In genomic region chr1:99764909-99765308, GRCh38 we compare ENCODE assay signal across 1 cellular context.
A peak's percentile ranks its signal among the peaks of the same experiment; 100 is the strongest.
TF ChIP-seq lines count a peak whose summit lies in the region.

No MANE protein-coding gene starts in this region.

TF ChIP-seq in HepG2, 621 proteins besides CTCF, POLR2A, EP300 and RAD21:
- TF ChIP-seq ZNF770 (CRISPR knock-in tag; IDR thresholded peaks at IDR 0.05) (no peak), ZNF275 (CRISPR knock-in tag; IDR thresholded peaks at IDR 0.05; ENCODE audit: borderline replicate concordance) (no peak), ZBTB1 (CRISPR knock-in tag; IDR thresholded peaks at IDR 0.05; ENCODE audit: borderline replicate concordance) (no peak), ZNF441 (CRISPR knock-in tag; IDR thresholded peaks at IDR 0.05; ENCODE audit: borderline replicate concordance) (no peak), MAFK (conservative IDR thresholded peaks at IDR 0.05 in 1 of 2, IDR thresholded peaks at IDR 0.05 in 1 of 2; ENCODE audit: low read length in 2 of 2) (peak; percentile 56 to 86), ZNF407 (CRISPR knock-in tag; IDR thresholded peaks at IDR 0.05; ENCODE audit: not compliant biosample characterization) (no peak), NAIF1 (CRISPR knock-in tag; IDR thresholded peaks at IDR 0.05; ENCODE audit: borderline replicate concordance) (no peak), ONECUT2 (CRISPR knock-in tag; IDR thresholded peaks at IDR 0.05) (no peak), MAFF (IDR thresholded peaks at IDR 0.05; ENCODE audit: low read depth, low read length) (peak; percentile 63), DR1 (CRISPR knock-in tag; IDR thresholded peaks at IDR 0.05) (no peak), SPEN (CRISPR knock-in tag; IDR thresholded peaks at IDR 0.05; ENCODE audit: low read depth) (no peak), ETV6 (CRISPR knock-in tag; conservative IDR thresholded peaks at IDR 0.05) (no peak), CSRNP2 (CRISPR knock-in tag; conservative IDR thresholded peaks at IDR 0.05; ENCODE audit: low read depth) (no peak), HOXA5 (CRISPR knock-in tag; IDR thresholded peaks at IDR 0.05) (no peak), ZNF616 (CRISPR knock-in tag; IDR thresholded peaks at IDR 0.05; ENCODE audit: low read depth) (no peak)
- TF ChIP-seq, protein P1, sequence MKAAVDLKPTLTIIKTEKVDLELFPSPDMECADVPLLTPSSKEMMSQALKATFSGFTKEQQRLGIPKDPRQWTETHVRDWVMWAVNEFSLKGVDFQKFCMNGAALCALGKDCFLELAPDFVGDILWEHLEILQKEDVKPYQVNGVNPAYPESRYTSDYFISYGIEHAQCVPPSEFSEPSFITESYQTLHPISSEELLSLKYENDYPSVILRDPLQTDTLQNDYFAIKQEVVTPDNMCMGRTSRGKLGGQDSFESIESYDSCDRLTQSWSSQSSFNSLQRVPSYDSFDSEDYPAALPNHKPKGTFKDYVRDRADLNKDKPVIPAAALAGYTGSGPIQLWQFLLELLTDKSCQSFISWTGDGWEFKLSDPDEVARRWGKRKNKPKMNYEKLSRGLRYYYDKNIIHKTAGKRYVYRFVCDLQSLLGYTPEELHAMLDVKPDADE (CRISPR knock-in tag; IDR thresholded peaks at IDR 0.05), result no peak
- TF ChIP-seq, protein P2, sequence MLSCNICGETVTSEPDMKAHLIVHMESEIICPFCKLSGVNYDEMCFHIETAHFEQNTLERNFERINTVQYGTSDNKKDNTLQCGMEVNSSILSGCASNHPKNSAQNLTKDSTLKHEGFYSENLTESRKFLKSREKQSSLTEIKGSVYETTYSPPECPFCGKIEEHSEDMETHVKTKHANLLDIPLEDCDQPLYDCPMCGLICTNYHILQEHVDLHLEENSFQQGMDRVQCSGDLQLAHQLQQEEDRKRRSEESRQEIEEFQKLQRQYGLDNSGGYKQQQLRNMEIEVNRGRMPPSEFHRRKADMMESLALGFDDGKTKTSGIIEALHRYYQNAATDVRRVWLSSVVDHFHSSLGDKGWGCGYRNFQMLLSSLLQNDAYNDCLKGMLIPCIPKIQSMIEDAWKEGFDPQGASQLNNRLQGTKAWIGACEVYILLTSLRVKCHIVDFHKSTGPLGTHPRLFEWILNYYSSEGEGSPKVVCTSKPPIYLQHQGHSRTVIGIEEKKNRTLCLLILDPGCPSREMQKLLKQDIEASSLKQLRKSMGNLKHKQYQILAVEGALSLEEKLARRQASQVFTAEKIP (CRISPR knock-in tag; IDR thresholded peaks at IDR 0.05; ENCODE audit: borderline replicate concordance), result no peak
